Comparison of ENCODE assay signal across 31 cellular contexts in genomic region chr12:5637698-5638097, GRCh38.
"Had no signal": no experiment of that assay in that cellular context is flagged by ENCODE, and none has a peak within 500 bp of the region (broad histone marks: within the 10 kb centered on the region; RNA-seq: fewer than 3 reads in every experiment).

No MANE protein-coding gene starts in this region.

- H3K27me3 ChIP-seq: ovary, thyroid gland, tibial nerve, upper lobe of right lung, uterus had no signal

- H3K4me3 Mint-ChIP-seq: naive B cell; naive thymus-derived CD8-positive, alpha-beta T cell; natural killer cell treated with Interleukin-12 subunit alpha and Interleukin-12 subunit beta and Interleukin-15 and Interleukin-18, amount 100 ng/mL, for 72 hours; nephron progenitor cell; neural crest cell; stimulated activated effector memory CD8-positive, alpha-beta T cell treated with anti-CD3 and anti-CD28 coated beads, Interleukin-12 subunit alpha, Interleukin-12 subunit beta, amount 100 ng/mL, for 72 hours; stimulated activated naive B cell treated with anti-CD40 and anti-IgM and Interleukin-4, amounts not matched to agents 10 μg/mL and 1 μg/mL and 100 μg/mL, for 72 hours; stimulated activated naive CD8-positive, alpha-beta T cell treated with anti-CD3 and anti-CD28 coated beads, Interleukin-15, Interleukin-2, amounts not matched to agents 100 ng/mL and 50 ng/mL, for 24 hours had no signal

- H3K4me3 ChIP-seq: ovary, psoas muscle, skin epidermis, smooth muscle cell, spleen, stomach, thoracic aorta, thyroid gland, tibial nerve, upper lobe of right lung, uterus had no signal

- H3K27ac ChIP-seq: neutrophil, ovary, parathyroid adenoma, psoas muscle, skin epidermis, spleen, stomach, thoracic aorta, thyroid gland, tibial nerve, upper lobe of right lung, uterus had no signal

- H3K36me3 Mint-ChIP-seq: naive B cell; naive thymus-derived CD8-positive, alpha-beta T cell; natural killer cell treated with Interleukin-12 subunit alpha and Interleukin-12 subunit beta and Interleukin-15 and Interleukin-18, amount 100 ng/mL, for 72 hours; stimulated activated effector memory CD8-positive, alpha-beta T cell treated with anti-CD3 and anti-CD28 coated beads, Interleukin-12 subunit alpha, Interleukin-12 subunit beta, amount 100 ng/mL, for 72 hours; stimulated activated naive B cell treated with anti-CD40 and anti-IgM and Interleukin-4, amounts not matched to agents 10 μg/mL and 1 μg/mL and 100 μg/mL, for 72 hours had no signal

- H3K79me2 ChIP-seq: parathyroid adenoma had no signal

- H3K9me3 Mint-ChIP-seq: natural killer cell treated with Interleukin-12 subunit alpha and Interleukin-12 subunit beta and Interleukin-15 and Interleukin-18, amount 100 ng/mL, for 72 hours; neural crest cell; stimulated activated effector memory CD8-positive, alpha-beta T cell treated with anti-CD3 and anti-CD28 coated beads, Interleukin-12 subunit alpha, Interleukin-12 subunit beta, amount 100 ng/mL, for 72 hours; stimulated activated naive B cell treated with anti-CD40 and anti-IgM and Interleukin-4, amounts not matched to agents 10 μg/mL and 1 μg/mL and 100 μg/mL, for 72 hours; stimulated activated naive CD8-positive, alpha-beta T cell treated with anti-CD3 and anti-CD28 coated beads, Interleukin-15, Interleukin-2, amounts not matched to agents 100 ng/mL and 50 ng/mL, for 24 hours had no signal

- H3K4me2 ChIP-seq: smooth muscle cell had no signal

- DNase-seq: naive B cell; naive thymus-derived CD8-positive, alpha-beta T cell; nephron progenitor cell; nucleus accumbens; ovary; posterior cingulate gyrus; psoas muscle; right cardiac atrium; spleen; stimulated activated CD4-positive, alpha-beta T cell treated with anti-CD3 and anti-CD28 coated beads, Interleukin-12 subunit alpha, Interleukin-12 subunit beta, amount 100 ng/mL, for 4 hours; stimulated activated CD4-positive, alpha-beta T cell treated with anti-CD3 and anti-CD28 coated beads, Interleukin-1b, Interleukin-23, amount 100 ng/mL, for 48 hours; stimulated activated CD4-positive, alpha-beta T cell treated with anti-CD3 and anti-CD28 coated beads, Interleukin-4, amount 100 ng/mL, for 1 hour; stimulated activated naive B cell treated with anti-CD40 and anti-IgM and Interleukin-4, amounts not matched to agents 10 μg/mL and 1 μg/mL and 100 μg/mL, for 72 hours; stimulated activated naive CD4-positive, alpha-beta T cell treated with Interleukin-2 at 50 U/mL for 16 hours; stomach; thyroid gland; trophoblast cell; upper lobe of right lung; uterus had no signal

- H3K27ac Mint-ChIP-seq: naive thymus-derived CD8-positive, alpha-beta T cell; natural killer cell treated with Interleukin-12 subunit alpha and Interleukin-12 subunit beta and Interleukin-15 and Interleukin-18, amount 100 ng/mL, for 72 hours; nephron progenitor cell; progenitor cell of endocrine pancreas; stimulated activated effector memory CD8-positive, alpha-beta T cell treated with anti-CD3 and anti-CD28 coated beads, Interleukin-12 subunit alpha, Interleukin-12 subunit beta, amount 100 ng/mL, for 72 hours; stimulated activated naive B cell treated with anti-CD40 and anti-IgM and Interleukin-4, amounts not matched to agents 10 μg/mL and 1 μg/mL and 100 μg/mL, for 72 hours; stimulated activated naive CD8-positive, alpha-beta T cell treated with anti-CD3 and anti-CD28 coated beads, Interleukin-15, Interleukin-2, amounts not matched to agents 100 ng/mL and 50 ng/mL, for 24 hours had no signal

- H3K9ac ChIP-seq: parathyroid adenoma had no signal

- H3K36me3 ChIP-seq: neutrophil, ovary, spleen, stomach, thoracic aorta, thyroid gland, tibial nerve, upper lobe of right lung, uterus had no signal

- H3K4me1 ChIP-seq: parathyroid adenoma, psoas muscle, spleen, stomach, thyroid gland, tibial nerve, upper lobe of right lung, uterus had no signal

- H3K9me3 ChIP-seq: neutrophil, ovary, psoas muscle, spleen, stomach, thoracic aorta, thyroid gland, tibial nerve, upper lobe of right lung, uterus had no signal

- ATAC-seq: naive thymus-derived CD8-positive, alpha-beta T cell; natural killer cell treated with Interleukin-12 subunit alpha and Interleukin-12 subunit beta and Interleukin-15 and Interleukin-18, amount 100 ng/mL, for 72 hours; psoas muscle; right cardiac atrium; sciatic nerve; stimulated activated effector memory CD8-positive, alpha-beta T cell treated with anti-CD3 and anti-CD28 coated beads, Interleukin-12 subunit alpha, Interleukin-12 subunit beta, amount 100 ng/mL, for 72 hours; stimulated activated naive B cell treated with anti-CD40 and anti-IgM and Interleukin-4, amounts not matched to agents 10 μg/mL and 1 μg/mL and 100 μg/mL, for 72 hours; upper lobe of right lung had no signal

- H2AFZ ChIP-seq: parathyroid adenoma had no signal

- H3K4me1 Mint-ChIP-seq: naive B cell; stimulated activated effector memory CD8-positive, alpha-beta T cell treated with anti-CD3 and anti-CD28 coated beads, Interleukin-12 subunit alpha, Interleukin-12 subunit beta, amount 100 ng/mL, for 72 hours; stimulated activated naive B cell treated with anti-CD40 and anti-IgM and Interleukin-4, amounts not matched to agents 10 μg/mL and 1 μg/mL and 100 μg/mL, for 72 hours had no signal
